In the genomic region with DNA sequence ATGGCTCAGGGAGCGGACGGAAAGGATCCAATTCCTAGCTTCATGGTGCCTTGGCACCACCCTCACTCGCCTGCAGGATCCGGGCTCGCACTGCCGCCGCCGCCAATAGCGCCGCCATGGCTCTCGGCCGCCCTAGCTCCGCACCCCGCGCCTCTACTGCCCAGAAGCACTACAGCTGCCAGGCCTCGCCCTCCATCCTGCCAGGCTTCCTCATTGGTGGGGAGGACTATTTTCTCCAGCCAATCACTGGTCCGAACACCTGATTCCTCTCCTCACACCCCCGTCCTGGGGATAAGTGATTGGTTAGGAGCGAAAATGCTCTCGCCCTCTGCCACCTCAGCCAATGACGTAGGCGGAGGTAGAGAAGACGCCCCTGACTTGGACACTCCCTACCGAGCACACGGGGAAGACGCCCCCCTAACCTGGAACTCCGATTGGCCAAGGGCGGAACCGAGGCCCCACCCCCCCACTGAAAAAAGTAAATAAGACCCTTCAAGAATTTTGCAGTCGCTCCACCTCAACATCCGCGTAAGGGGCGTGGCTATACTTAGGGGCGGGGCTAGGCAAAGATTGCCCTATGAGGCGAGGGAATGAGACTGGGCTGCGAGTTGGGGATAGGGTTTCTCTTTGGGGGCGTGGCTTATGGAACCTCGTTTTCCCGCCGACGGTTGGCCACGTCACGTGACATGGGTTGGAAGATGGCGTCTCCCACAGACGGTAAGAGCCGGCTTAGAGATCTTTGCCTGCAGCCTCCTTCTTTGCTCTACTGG, we compare ENCODE assay signal across 1 cellular context.
A peak's percentile ranks its signal among the peaks of the same experiment; 100 is the strongest.
TF ChIP-seq lines count a peak whose summit lies in the region.

A gene (minus strand): TSS at position 177 of the 770 bp plus-strand sequence. CDS start 59 bp downstream, at position 118.
A gene with protein sequence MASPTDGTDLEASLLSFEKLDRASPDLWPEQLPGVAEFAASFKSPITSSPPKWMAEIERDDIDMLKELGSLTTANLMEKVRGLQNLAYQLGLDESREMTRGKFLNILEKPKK (plus strand): TSS at position 680 of the 770 bp plus-strand sequence. CDS start 19 bp downstream, at position 699.

TF ChIP-seq in GM12878, 131 proteins besides CTCF, POLR2A, EP300 and RAD21 (continued from another document and continues in another):
- TF ChIP-seq, protein P1, sequence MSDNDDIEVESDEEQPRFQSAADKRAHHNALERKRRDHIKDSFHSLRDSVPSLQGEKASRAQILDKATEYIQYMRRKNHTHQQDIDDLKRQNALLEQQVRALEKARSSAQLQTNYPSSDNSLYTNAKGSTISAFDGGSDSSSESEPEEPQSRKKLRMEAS (IDR thresholded peaks at IDR 0.05; ENCODE audit: low read depth, low read length), result no peak; the same call in 1 of the 2 replicates
- TF ChIP-seq RB1 (IDR thresholded peaks at IDR 0.05; ENCODE audit: borderline replicate concordance) (peak; percentile 96; the same call in 1 of the 2 replicates), TCF7 (IDR thresholded peaks at IDR 0.05; ENCODE audit: borderline replicate concordance) (no peak), MEF2A (IDR thresholded peaks at IDR 0.05; ENCODE audit: insufficient read depth, low read depth, low read length) (no peak), ZZZ3 (IDR thresholded peaks at IDR 0.05; ENCODE audit: control insufficient read depth, insufficient read length, low read depth) (no peak), KAT2A (conservative IDR thresholded peaks at IDR 0.05; ENCODE audit: control insufficient read depth, low read depth, low read length) (no peak), SMAD1 (IDR thresholded peaks at IDR 0.05; ENCODE audit: low read depth, partially characterized antibody) (no peak), SPI1 (IDR thresholded peaks at IDR 0.05; ENCODE audit: borderline replicate concordance, insufficient read depth, low read depth, low read length) (no peak), KLF5 (IDR thresholded peaks at IDR 0.05; ENCODE audit: partially characterized antibody) (peak; percentile 92), CHD2 (IDR thresholded peaks at IDR 0.05; ENCODE audit: borderline replicate concordance, low read depth, low read length) (peak; percentile 91), ESRRA (IDR thresholded peaks at IDR 0.05; ENCODE audit: low read length) (no peak), SUPT20H (IDR thresholded peaks at IDR 0.05; ENCODE audit: borderline replicate concordance, control insufficient read depth, low read depth, low read length) (no peak), FOXM1 (IDR thresholded peaks at IDR 0.05; ENCODE audit: low read depth, low read length) (no peak), CBFB (IDR thresholded peaks at IDR 0.05; ENCODE audit: low read depth) (0 out of 2 replicates have a peak, but pooled peaks have one; percentile 9), MXI1 (IDR thresholded peaks at IDR 0.05; ENCODE audit: low read depth, low read length) (peak; percentile 72), GABPA (IDR thresholded peaks at IDR 0.05; ENCODE audit: low read depth) (no peak), SMARCA5 (IDR thresholded peaks at IDR 0.05) (no peak), YY1 (IDR thresholded peaks at IDR 0.05; ENCODE audit: low read depth, low read length) (peak; percentile 97), MTA2 (IDR thresholded peaks at IDR 0.05; ENCODE audit: low read depth) (no peak; the same call in 1 of the 2 replicates), HDAC2 (IDR thresholded peaks at IDR 0.05) (no peak), NR2C2 (IDR thresholded peaks at IDR 0.05; ENCODE audit: borderline replicate concordance, control insufficient read depth, insufficient read length, low read depth) (no peak), RBBP5 (conservative IDR thresholded peaks at IDR 0.05) (no peak), WRNIP1 (IDR thresholded peaks at IDR 0.05; ENCODE audit: borderline replicate concordance, low read depth, low read length) (no peak), ZBED1 (IDR thresholded peaks at IDR 0.05; ENCODE audit: borderline replicate concordance) (no peak), SIX5 (IDR thresholded peaks at IDR 0.05; ENCODE audit: low read depth, low read length, severe bottlenecking) (peak; percentile 22)
- TF ChIP-seq, protein P2, sequence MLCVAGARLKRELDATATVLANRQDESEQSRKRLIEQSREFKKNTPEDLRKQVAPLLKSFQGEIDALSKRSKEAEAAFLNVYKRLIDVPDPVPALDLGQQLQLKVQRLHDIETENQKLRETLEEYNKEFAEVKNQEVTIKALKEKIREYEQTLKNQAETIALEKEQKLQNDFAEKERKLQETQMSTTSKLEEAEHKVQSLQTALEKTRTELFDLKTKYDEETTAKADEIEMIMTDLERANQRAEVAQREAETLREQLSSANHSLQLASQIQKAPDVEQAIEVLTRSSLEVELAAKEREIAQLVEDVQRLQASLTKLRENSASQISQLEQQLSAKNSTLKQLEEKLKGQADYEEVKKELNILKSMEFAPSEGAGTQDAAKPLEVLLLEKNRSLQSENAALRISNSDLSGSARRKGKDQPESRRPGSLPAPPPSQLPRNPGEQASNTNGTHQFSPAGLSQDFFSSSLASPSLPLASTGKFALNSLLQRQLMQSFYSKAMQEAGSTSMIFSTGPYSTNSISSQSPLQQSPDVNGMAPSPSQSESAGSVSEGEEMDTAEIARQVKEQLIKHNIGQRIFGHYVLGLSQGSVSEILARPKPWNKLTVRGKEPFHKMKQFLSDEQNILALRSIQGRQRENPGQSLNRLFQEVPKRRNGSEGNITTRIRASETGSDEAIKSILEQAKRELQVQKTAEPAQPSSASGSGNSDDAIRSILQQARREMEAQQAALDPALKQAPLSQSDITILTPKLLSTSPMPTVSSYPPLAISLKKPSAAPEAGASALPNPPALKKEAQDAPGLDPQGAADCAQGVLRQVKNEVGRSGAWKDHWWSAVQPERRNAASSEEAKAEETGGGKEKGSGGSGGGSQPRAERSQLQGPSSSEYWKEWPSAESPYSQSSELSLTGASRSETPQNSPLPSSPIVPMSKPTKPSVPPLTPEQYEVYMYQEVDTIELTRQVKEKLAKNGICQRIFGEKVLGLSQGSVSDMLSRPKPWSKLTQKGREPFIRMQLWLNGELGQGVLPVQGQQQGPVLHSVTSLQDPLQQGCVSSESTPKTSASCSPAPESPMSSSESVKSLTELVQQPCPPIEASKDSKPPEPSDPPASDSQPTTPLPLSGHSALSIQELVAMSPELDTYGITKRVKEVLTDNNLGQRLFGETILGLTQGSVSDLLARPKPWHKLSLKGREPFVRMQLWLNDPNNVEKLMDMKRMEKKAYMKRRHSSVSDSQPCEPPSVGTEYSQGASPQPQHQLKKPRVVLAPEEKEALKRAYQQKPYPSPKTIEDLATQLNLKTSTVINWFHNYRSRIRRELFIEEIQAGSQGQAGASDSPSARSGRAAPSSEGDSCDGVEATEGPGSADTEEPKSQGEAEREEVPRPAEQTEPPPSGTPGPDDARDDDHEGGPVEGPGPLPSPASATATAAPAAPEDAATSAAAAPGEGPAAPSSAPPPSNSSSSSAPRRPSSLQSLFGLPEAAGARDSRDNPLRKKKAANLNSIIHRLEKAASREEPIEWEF (IDR thresholded peaks at IDR 0.05; ENCODE audit: insufficient replicate concordance, low read depth, low read length), result no peak
- TF ChIP-seq, protein P3, sequence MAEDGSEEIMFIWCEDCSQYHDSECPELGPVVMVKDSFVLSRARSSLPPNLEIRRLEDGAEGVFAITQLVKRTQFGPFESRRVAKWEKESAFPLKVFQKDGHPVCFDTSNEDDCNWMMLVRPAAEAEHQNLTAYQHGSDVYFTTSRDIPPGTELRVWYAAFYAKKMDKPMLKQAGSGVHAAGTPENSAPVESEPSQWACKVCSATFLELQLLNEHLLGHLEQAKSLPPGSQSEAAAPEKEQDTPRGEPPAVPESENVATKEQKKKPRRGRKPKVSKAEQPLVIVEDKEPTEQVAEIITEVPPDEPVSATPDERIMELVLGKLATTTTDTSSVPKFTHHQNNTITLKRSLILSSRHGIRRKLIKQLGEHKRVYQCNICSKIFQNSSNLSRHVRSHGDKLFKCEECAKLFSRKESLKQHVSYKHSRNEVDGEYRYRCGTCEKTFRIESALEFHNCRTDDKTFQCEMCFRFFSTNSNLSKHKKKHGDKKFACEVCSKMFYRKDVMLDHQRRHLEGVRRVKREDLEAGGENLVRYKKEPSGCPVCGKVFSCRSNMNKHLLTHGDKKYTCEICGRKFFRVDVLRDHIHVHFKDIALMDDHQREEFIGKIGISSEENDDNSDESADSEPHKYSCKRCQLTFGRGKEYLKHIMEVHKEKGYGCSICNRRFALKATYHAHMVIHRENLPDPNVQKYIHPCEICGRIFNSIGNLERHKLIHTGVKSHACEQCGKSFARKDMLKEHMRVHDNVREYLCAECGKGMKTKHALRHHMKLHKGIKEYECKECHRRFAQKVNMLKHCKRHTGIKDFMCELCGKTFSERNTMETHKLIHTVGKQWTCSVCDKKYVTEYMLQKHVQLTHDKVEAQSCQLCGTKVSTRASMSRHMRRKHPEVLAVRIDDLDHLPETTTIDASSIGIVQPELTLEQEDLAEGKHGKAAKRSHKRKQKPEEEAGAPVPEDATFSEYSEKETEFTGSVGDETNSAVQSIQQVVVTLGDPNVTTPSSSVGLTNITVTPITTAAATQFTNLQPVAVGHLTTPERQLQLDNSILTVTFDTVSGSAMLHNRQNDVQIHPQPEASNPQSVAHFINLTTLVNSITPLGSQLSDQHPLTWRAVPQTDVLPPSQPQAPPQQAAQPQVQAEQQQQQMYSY (CRISPR knock-in tag; IDR thresholded peaks at IDR 0.05), result peak; percentile 85
- TF ChIP-seq, protein P4, sequence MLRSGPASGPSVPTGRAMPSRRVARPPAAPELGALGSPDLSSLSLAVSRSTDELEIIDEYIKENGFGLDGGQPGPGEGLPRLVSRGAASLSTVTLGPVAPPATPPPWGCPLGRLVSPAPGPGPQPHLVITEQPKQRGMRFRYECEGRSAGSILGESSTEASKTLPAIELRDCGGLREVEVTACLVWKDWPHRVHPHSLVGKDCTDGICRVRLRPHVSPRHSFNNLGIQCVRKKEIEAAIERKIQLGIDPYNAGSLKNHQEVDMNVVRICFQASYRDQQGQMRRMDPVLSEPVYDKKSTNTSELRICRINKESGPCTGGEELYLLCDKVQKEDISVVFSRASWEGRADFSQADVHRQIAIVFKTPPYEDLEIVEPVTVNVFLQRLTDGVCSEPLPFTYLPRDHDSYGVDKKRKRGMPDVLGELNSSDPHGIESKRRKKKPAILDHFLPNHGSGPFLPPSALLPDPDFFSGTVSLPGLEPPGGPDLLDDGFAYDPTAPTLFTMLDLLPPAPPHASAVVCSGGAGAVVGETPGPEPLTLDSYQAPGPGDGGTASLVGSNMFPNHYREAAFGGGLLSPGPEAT (IDR thresholded peaks at IDR 0.05; ENCODE audit: low read depth), result peak; percentile 99
- TF ChIP-seq, protein P5, sequence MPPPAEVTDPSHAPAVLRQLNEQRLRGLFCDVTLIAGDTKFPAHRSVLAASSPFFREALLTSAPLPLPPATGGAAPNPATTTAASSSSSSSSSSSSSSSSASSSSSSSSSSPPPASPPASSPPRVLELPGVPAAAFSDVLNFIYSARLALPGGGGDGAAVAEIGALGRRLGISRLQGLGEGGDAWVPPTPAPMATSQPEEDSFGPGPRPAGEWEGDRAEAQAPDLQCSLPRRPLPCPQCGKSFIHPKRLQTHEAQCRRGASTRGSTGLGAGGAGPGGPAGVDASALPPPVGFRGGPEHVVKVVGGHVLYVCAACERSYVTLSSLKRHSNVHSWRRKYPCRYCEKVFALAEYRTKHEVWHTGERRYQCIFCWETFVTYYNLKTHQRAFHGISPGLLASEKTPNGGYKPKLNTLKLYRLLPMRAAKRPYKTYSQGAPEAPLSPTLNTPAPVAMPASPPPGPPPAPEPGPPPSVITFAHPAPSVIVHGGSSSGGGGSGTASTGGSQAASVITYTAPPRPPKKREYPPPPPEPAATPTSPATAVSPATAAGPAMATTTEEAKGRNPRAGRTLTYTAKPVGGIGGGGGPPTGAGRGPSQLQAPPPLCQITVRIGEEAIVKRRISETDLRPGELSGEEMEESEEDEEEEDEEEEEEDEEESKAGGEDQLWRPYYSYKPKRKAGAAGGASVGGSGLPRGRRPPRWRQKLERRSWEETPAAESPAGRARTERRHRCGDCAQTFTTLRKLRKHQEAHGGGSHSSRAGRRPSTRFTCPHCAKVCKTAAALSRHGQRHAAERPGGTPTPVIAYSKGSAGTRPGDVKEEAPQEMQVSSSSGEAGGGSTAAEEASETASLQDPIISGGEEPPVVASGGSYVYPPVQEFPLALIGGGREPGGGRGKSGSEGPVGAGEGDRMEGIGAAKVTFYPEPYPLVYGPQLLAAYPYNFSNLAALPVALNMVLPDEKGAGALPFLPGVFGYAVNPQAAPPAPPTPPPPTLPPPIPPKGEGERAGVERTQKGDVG (CRISPR knock-in tag; IDR thresholded peaks at IDR 0.05), result peak; percentile 88
- TF ChIP-seq, protein P6, sequence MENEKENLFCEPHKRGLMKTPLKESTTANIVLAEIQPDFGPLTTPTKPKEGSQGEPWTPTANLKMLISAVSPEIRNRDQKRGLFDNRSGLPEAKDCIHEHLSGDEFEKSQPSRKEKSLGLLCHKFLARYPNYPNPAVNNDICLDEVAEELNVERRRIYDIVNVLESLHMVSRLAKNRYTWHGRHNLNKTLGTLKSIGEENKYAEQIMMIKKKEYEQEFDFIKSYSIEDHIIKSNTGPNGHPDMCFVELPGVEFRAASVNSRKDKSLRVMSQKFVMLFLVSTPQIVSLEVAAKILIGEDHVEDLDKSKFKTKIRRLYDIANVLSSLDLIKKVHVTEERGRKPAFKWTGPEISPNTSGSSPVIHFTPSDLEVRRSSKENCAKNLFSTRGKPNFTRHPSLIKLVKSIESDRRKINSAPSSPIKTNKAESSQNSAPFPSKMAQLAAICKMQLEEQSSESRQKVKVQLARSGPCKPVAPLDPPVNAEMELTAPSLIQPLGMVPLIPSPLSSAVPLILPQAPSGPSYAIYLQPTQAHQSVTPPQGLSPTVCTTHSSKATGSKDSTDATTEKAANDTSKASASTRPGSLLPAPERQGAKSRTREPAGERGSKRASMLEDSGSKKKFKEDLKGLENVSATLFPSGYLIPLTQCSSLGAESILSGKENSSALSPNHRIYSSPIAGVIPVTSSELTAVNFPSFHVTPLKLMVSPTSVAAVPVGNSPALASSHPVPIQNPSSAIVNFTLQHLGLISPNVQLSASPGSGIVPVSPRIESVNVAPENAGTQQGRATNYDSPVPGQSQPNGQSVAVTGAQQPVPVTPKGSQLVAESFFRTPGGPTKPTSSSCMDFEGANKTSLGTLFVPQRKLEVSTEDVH (IDR thresholded peaks at IDR 0.05; ENCODE audit: low read depth, partially characterized antibody), result peak; percentile 98
- TF ChIP-seq, protein P7, sequence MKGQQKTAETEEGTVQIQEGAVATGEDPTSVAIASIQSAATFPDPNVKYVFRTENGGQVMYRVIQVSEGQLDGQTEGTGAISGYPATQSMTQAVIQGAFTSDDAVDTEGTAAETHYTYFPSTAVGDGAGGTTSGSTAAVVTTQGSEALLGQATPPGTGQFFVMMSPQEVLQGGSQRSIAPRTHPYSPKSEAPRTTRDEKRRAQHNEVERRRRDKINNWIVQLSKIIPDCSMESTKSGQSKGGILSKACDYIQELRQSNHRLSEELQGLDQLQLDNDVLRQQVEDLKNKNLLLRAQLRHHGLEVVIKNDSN (IDR thresholded peaks at IDR 0.05; ENCODE audit: borderline replicate concordance, extremely low read length, insufficient read depth, low read depth, low read length), result peak; percentile 92
- TF ChIP-seq, protein P8, sequence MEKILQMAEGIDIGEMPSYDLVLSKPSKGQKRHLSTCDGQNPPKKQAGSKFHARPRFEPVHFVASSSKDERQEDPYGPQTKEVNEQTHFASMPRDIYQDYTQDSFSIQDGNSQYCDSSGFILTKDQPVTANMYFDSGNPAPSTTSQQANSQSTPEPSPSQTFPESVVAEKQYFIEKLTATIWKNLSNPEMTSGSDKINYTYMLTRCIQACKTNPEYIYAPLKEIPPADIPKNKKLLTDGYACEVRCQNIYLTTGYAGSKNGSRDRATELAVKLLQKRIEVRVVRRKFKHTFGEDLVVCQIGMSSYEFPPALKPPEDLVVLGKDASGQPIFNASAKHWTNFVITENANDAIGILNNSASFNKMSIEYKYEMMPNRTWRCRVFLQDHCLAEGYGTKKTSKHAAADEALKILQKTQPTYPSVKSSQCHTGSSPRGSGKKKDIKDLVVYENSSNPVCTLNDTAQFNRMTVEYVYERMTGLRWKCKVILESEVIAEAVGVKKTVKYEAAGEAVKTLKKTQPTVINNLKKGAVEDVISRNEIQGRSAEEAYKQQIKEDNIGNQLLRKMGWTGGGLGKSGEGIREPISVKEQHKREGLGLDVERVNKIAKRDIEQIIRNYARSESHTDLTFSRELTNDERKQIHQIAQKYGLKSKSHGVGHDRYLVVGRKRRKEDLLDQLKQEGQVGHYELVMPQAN (conservative IDR thresholded peaks at IDR 0.05), result peak; percentile 81
